ENCODE assay signal across 2 cellular contexts in genomic region chr3:4949004-4949403, GRCh38.
A peak's percentile ranks its signal among the peaks of the same experiment; 100 is the strongest.
TF ChIP-seq lines count a peak whose summit lies in the region.

No MANE protein-coding gene starts in this region.

TF ChIP-seq in HCT116, 20 proteins besides CTCF, POLR2A, EP300 and RAD21:
- TF ChIP-seq REST (IDR thresholded peaks at IDR 0.05; ENCODE audit: low read depth) = no peak
- peak; percentile 36; the same call in 1 of the 2 replicates for TF ChIP-seq CEBPB (IDR thresholded peaks at IDR 0.05; ENCODE audit: low read depth)

TF ChIP-seq in K562, 482 proteins besides CTCF, POLR2A, EP300 and RAD21:
- TF ChIP-seq CEBPG (CRISPR knock-in tag; IDR thresholded peaks at IDR 0.05) = peak; percentile 73
- peak; percentile 62 to 93; a peak in 3 of 4 replicates for TF ChIP-seq CEBPG (tag; conservative IDR thresholded peaks at IDR 0.05 in 1 of 2, IDR thresholded peaks at IDR 0.05 in 1 of 2)
- no peak for TF ChIP-seq ZNF23 (CRISPR knock-in tag; IDR thresholded peaks at IDR 0.05)
- peak; percentile 95 for TF ChIP-seq CEBPB (tag; IDR thresholded peaks at IDR 0.05)
- TF ChIP-seq THRAP3 (IDR thresholded peaks at IDR 0.05; ENCODE audit: borderline replicate concordance) = no peak
- no peak for TF ChIP-seq NR1H2 (CRISPR knock-in tag; IDR thresholded peaks at IDR 0.05)
